Comparison of ENCODE assay signal across 8 cellular contexts in the genomic region with DNA sequence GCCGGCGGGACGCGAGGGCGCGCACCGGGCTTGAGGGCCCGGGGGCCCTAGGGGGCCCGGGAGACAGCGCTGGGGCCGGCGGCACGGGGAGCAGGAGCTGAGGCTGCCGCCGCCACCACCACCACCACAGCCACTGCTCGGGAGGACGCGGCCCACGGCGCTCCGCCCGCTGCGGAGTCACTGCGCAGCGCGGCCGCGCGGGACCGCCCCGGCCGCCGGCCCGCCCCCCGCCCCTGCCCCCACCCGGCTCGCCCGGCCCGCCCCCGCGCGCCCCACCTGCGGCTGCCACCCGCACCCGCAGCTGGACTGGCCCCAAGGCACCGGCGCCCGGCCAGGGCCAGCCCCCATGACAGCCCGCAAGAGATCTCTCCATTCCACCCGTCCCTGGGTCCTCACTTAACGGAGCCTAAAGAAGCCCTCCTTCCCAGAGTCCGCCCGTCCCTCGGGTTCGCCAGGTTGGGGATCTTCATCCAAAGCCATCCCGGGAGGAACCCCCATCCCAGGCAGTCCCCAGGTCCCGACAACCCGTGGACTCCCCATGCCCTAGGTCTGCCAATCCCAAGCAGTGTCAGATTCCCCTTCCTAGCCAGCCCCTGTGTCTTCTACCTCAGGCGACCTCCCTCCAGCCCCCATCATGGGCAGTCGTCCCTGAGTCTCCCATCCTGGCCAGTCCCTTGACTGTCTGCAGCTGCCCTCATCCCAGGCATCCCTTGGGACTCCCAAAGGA. TPM values are rescaled to one million over a fixed set of nuclear protein-coding genes. Genes with fewer than 3 reads are reported as not detected.
DNase-seq lines count a peak whose midpoint lies in the region; ATAC-seq, FAIRE-seq and TF ChIP-seq lines count a peak whose summit lies in the region.

No MANE protein-coding gene starts in this region.

- 3% methylated on average over 9 of the region's 60 CpGs for WGBS in prostate gland

- in situ Hi-C loops in HAP-1 (cut with MboI; ENCODE audit: low sequenced_read_pairs) = no loop called here

- peak overlapping the region; percentile 44 for H3K4me3 Mint-ChIP-seq in activated CD4-positive, alpha-beta memory T cell treated with anti-CD3 and anti-CD28 coated beads for 36 hours

- peak in 1 of 2 experiments; percentile 43 for DNase-seq in HAP-1 (ENCODE audit: low spot score in 2 of 2)
- peak; percentile 14 for DNase-seq in activated CD4-positive, alpha-beta memory T cell treated with anti-CD3 and anti-CD28 coated beads for 36 hours
- DNase-seq in Right ventricle myocardium superior = no peak
- DNase-seq in prostate gland (ENCODE audit: low spot score) = no peak
- DNase-seq in hippocampal formation (lab: John Stamatoyannopoulos, UW) = no peak
- no peak for DNase-seq in GM12892 (ENCODE audit: insufficient read length)
- no peak for DNase-seq in effector CD4-positive, alpha-beta T cell

- H3K27ac Mint-ChIP-seq in activated CD4-positive, alpha-beta memory T cell treated with anti-CD3 and anti-CD28 coated beads for 36 hours = no peak overlapping the region

- H3K4me3 ChIP-seq in HAP-1 (peak overlapping the region; percentile 46), prostate gland (peak overlapping the region; percentile 41 to 48)

- CTCF ChIA-PET in activated CD4-positive, alpha-beta memory T cell treated with anti-CD3 and anti-CD28 coated beads for 36 hours (lab: Charles Lee) = interaction anchor here (1.0 to 5.5 kb wide), 4 partner anchors 9 to 161 kb away, joined by 3 to 81 read pairs (median 36); no protein-coding TSS in a partner anchor

- H3K9me3 ChIP-seq in HAP-1 (no peaks in the 10 kb centered on the region), prostate gland (no peaks in the 10 kb centered on the region)

- TF ChIP-seq POLR2A in prostate gland (IDR thresholded peaks at IDR 0.05) (peak; percentile 44), GM12892 (IDR thresholded peaks at IDR 0.05; ENCODE audit: low read depth, low read length) (no peak)

- H3K4me1 Mint-ChIP-seq in activated CD4-positive, alpha-beta memory T cell treated with anti-CD3 and anti-CD28 coated beads for 36 hours (ENCODE audit: low read depth) = peaks cover 10% of the 10 kb centered on the region

- H3K27ac ChIP-seq in prostate gland = peak overlapping the region; percentile 33 to 38

- ATAC-seq in Right ventricle myocardium superior (ENCODE audit: poor library complexity) (peak; percentile 88), GM19397 (IDR thresholded peaks at IDR 0.05; ENCODE audit: unreplicated experiment) (no peak)

- intact Hi-C loops in activated CD4-positive, alpha-beta memory T cell treated with anti-CD3 and anti-CD28 coated beads for 36 hours (cut with micrococcal nuclease) = no loop called here
- intact Hi-C loops in Right ventricle myocardium superior (cut with DNase I) = no loop called here
- intact Hi-C loops in prostate gland (cut with DNase I) = loop anchor here (5.0 kb wide), 1 partner anchor 39 kb away; the partner anchor contains the start of gene IQSEC2

- POLR2A ChIA-PET in activated CD4-positive, alpha-beta memory T cell treated with anti-CD3 and anti-CD28 coated beads for 36 hours (lab: Charles Lee) = no interaction called here

- peaks cover 44% of the 10 kb centered on the region for H3K27me3 Mint-ChIP-seq in activated CD4-positive, alpha-beta memory T cell treated with anti-CD3 and anti-CD28 coated beads for 36 hours

- no peak for FAIRE-seq in GM12892 (lab: Jason Lieb, UNC)

- no peak for TF ChIP-seq CTCF in prostate gland (IDR thresholded peaks at IDR 0.05)

- H3K4me1 ChIP-seq in HAP-1 (peaks cover 7% of the 10 kb centered on the region), prostate gland (replicated peaks) (no peaks in the 10 kb centered on the region)

- no peaks in the 10 kb centered on the region for H3K9me3 Mint-ChIP-seq in activated CD4-positive, alpha-beta memory T cell treated with anti-CD3 and anti-CD28 coated beads for 36 hours

- no peaks in the 10 kb centered on the region for H3K36me3 Mint-ChIP-seq in activated CD4-positive, alpha-beta memory T cell treated with anti-CD3 and anti-CD28 coated beads for 36 hours

- peaks cover 45% of the 10 kb centered on the region for H3K27me3 ChIP-seq in HAP-1 (ENCODE audit: low read depth)
- H3K27me3 ChIP-seq in prostate gland (replicated peaks; ENCODE audit: insufficient read depth) = no peaks in the 10 kb centered on the region

- H3K36me3 ChIP-seq in HAP-1 (replicated peaks) (no peaks in the 10 kb centered on the region), prostate gland (no peaks in the 10 kb centered on the region)

RNA-seq across cellular contexts. Expression of gene IQSEC2, which starts 40.0 kb away (rescaled TPM):
- total RNA-seq in activated CD4-positive, alpha-beta memory T cell treated with anti-CD3 and anti-CD28 coated beads for 36 hours = under 1 TPM; 0.39 to 0.74 TPM
- total RNA-seq in Right ventricle myocardium superior = 10.5 TPM
- total RNA-seq in prostate gland = 10 to 100 TPM; 19.8 to 38.7 TPM
- 1.1 TPM for polyA plus RNA-seq in GM12892 (2012; ENCODE audit: missing spikeins)
